In the genomic region with DNA sequence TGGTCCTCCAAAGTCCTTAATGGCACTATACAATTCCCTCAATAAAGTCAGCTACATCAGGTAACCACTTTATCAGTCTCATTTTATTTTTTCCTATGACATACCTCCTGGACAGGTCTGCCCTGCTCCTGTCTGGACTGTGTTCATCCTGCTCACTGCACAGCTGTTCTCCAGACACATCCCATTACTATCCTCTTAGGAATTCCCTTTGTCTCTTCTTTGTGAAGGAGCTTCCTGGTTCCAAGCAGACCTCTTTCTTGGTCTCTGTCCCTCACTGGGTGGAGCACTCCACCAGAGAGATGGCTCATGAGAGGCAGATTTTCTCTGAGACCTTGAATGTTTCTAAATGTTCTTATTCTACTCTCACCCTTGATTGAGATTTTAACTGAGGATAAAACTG, we compare ENCODE assay signal across 22 cellular contexts.
"Had no signal": no experiment of that assay in that cellular context is flagged by ENCODE, and none has a peak within 500 bp of the region (broad histone marks: within the 10 kb centered on the region; RNA-seq: fewer than 3 reads in every experiment).

No MANE protein-coding gene starts in this region.

- H3K36me3 ChIP-seq: brain microvascular endothelial cell, esophagus muscularis mucosa, gastroesophageal sphincter, heart left ventricle, lower lobe of right lung, neural progenitor cell, thyroid gland had no signal

- H3K4me3 Mint-ChIP-seq: activated CD4-positive, alpha-beta T cell treated with anti-CD3 and anti-CD28 coated beads, Interleukin-2, amount 10 ng/mL, durations not matched to agents 7 days and 5 days; activated CD8-positive, alpha-beta memory T cell treated with anti-CD3 and anti-CD28 coated beads, Interleukin-2, amount 10 ng/mL, durations not matched to agents 7 days and 5 days; activated CD8-positive, alpha-beta T cell treated with anti-CD3 and anti-CD28 coated beads for 36 hours; naive thymus-derived CD8-positive, alpha-beta T cell; neural progenitor cell; stimulated activated naive CD8-positive, alpha-beta T cell treated with anti-CD3 and anti-CD28 coated beads, Interleukin-15, Interleukin-2, amounts not matched to agents 100 ng/mL and 50 ng/mL, for 24 hours had no signal

- H3K4me3 ChIP-seq: esophagus muscularis mucosa, gastroesophageal sphincter, heart left ventricle, lower lobe of right lung, neural progenitor cell, thyroid gland had no signal

- DNase-seq: activated CD4-positive, alpha-beta T cell treated with anti-CD3 and anti-CD28 coated beads, Interleukin-2, amount 10 ng/mL, durations not matched to agents 7 days and 5 days; activated CD8-positive, alpha-beta memory T cell treated with anti-CD3 and anti-CD28 coated beads, Interleukin-2, amount 10 ng/mL, durations not matched to agents 7 days and 5 days; activated CD8-positive, alpha-beta T cell treated with anti-CD3 and anti-CD28 coated beads for 36 hours; aorta; brain microvascular endothelial cell; central memory CD4-positive, alpha-beta T cell; dermis blood vessel endothelial cell; effector memory CD4-positive, alpha-beta T cell; heart left ventricle; lower lobe of right lung; naive thymus-derived CD8-positive, alpha-beta T cell; stimulated activated CD4-positive, alpha-beta T cell treated with anti-CD3 and anti-CD28 coated beads, Interleukin-4, amount 100 ng/mL, for 4 hours; substantia nigra; thyroid gland had no signal

- H3K4me1 Mint-ChIP-seq: activated CD4-positive, alpha-beta T cell treated with anti-CD3 and anti-CD28 coated beads, Interleukin-2, amount 10 ng/mL, durations not matched to agents 7 days and 5 days; activated CD8-positive, alpha-beta memory T cell treated with anti-CD3 and anti-CD28 coated beads, Interleukin-2, amount 10 ng/mL, durations not matched to agents 7 days and 5 days; naive thymus-derived CD8-positive, alpha-beta T cell; neural progenitor cell had no signal

- H3K27me3 ChIP-seq: brain microvascular endothelial cell, esophagus muscularis mucosa, gastroesophageal sphincter, heart left ventricle, neural progenitor cell, thyroid gland had no signal

- H3K36me3 Mint-ChIP-seq: activated CD8-positive, alpha-beta memory T cell treated with anti-CD3 and anti-CD28 coated beads, Interleukin-2, amount 10 ng/mL, durations not matched to agents 7 days and 5 days had no signal

- H3K27ac Mint-ChIP-seq: activated CD4-positive, alpha-beta T cell treated with anti-CD3 and anti-CD28 coated beads, Interleukin-2, amount 10 ng/mL, durations not matched to agents 7 days and 5 days; activated CD8-positive, alpha-beta memory T cell treated with anti-CD3 and anti-CD28 coated beads, Interleukin-2, amount 10 ng/mL, durations not matched to agents 7 days and 5 days; activated CD8-positive, alpha-beta T cell treated with anti-CD3 and anti-CD28 coated beads for 36 hours; activated naive CD4-positive, alpha-beta T cell treated with anti-CD3 and anti-CD28 coated beads, Interleukin-2, amount 50 U/mL, for 72 hours; naive thymus-derived CD8-positive, alpha-beta T cell; neural progenitor cell; progenitor cell of endocrine pancreas; stimulated activated naive CD8-positive, alpha-beta T cell treated with anti-CD3 and anti-CD28 coated beads, Interleukin-15, Interleukin-2, amounts not matched to agents 100 ng/mL and 50 ng/mL, for 24 hours had no signal

- H3K4me1 ChIP-seq: esophagus muscularis mucosa, gastroesophageal sphincter, heart left ventricle, lower lobe of right lung, neural progenitor cell, thyroid gland had no signal

- H3K9me3 ChIP-seq: esophagus muscularis mucosa, gastroesophageal sphincter, heart left ventricle, lower lobe of right lung, thyroid gland had no signal

- H3K27ac ChIP-seq: brain microvascular endothelial cell, esophagus muscularis mucosa, gastroesophageal sphincter, heart left ventricle, lower lobe of right lung, neural progenitor cell, thyroid gland had no signal

- H3K9me3 Mint-ChIP-seq: activated CD4-positive, alpha-beta T cell treated with anti-CD3 and anti-CD28 coated beads, Interleukin-2, amount 10 ng/mL, durations not matched to agents 7 days and 5 days; activated CD8-positive, alpha-beta T cell treated with anti-CD3 and anti-CD28 coated beads for 36 hours; stimulated activated naive CD8-positive, alpha-beta T cell treated with anti-CD3 and anti-CD28 coated beads, Interleukin-15, Interleukin-2, amounts not matched to agents 100 ng/mL and 50 ng/mL, for 24 hours had no signal

- ATAC-seq: activated CD4-positive, CD25-positive, alpha-beta regulatory T cell treated with anti-CD3 and anti-CD28 coated beads, Interleukin-2, amount 50 U/mL, for 24 hours; activated CD8-positive, alpha-beta memory T cell treated with anti-CD3 and anti-CD28 coated beads, Interleukin-2, amount 10 ng/mL, durations not matched to agents 7 days and 5 days; activated CD8-positive, alpha-beta T cell treated with anti-CD3 and anti-CD28 coated beads for 36 hours; activated naive CD4-positive, alpha-beta T cell treated with anti-CD3 and anti-CD28 coated beads, Interleukin-2, amount 50 U/mL, for 72 hours; gastroesophageal sphincter; heart left ventricle; left lobe of liver; lower lobe of right lung; naive thymus-derived CD8-positive, alpha-beta T cell had no signal
